ENCODE assay signal across 28 cellular contexts in genomic region chr22:27883656-27884350, GRCh38. TPM values are rescaled to one million over a fixed set of nuclear protein-coding genes. Genes with fewer than 3 reads are reported as not detected.
A peak's percentile ranks its signal among the peaks of the same experiment; 100 is the strongest.
DNase-seq lines count a peak whose midpoint lies in the region; ATAC-seq and TF ChIP-seq lines count a peak whose summit lies in the region.
"Had no signal": no experiment of that assay in that cellular context is flagged by ENCODE, and none has a peak within 500 bp of the region (broad histone marks: within the 10 kb centered on the region; RNA-seq: fewer than 3 reads in every experiment).

No MANE protein-coding gene starts in this region.

- H3K9me3 Mint-ChIP-seq in activated CD4-positive, alpha-beta T cell treated with anti-CD3 and anti-CD28 coated beads, Interleukin-2, amount 10 ng/mL, durations not matched to agents 24 days and 14 days, result no peaks in the 10 kb centered on the region
- no peaks in the 10 kb centered on the region for H3K9me3 Mint-ChIP-seq in central memory CD8-positive, alpha-beta T cell
- H3K9me3 Mint-ChIP-seq: activated naive CD8-positive, alpha-beta T cell treated with anti-CD3 and anti-CD28 coated beads, Interleukin-2, amount 50 U/mL, for 24 hours; endodermal cell had no signal

- H3K27ac Mint-ChIP-seq in activated CD4-positive, alpha-beta T cell treated with anti-CD3 and anti-CD28 coated beads, Interleukin-2, amount 10 ng/mL, durations not matched to agents 24 days and 14 days, result no peak overlapping the region
- H3K27ac Mint-ChIP-seq in central memory CD8-positive, alpha-beta T cell (ENCODE audit: low read depth), result peak overlapping the region; percentile 66
- H3K27ac Mint-ChIP-seq: activated CD4-positive, alpha-beta T cell treated with anti-CD3 and anti-CD28 coated beads for 36 hours; activated naive CD8-positive, alpha-beta T cell treated with anti-CD3 and anti-CD28 coated beads, Interleukin-2, amount 50 U/mL, for 24 hours; B cell; endodermal cell had no signal

- intact Hi-C loops in activated CD4-positive, alpha-beta T cell treated with anti-CD3 and anti-CD28 coated beads, Interleukin-2, amount 10 ng/mL, durations not matched to agents 24 days and 14 days (cut with micrococcal nuclease), result loop anchor here (5.0 kb wide), 1 partner anchor 33 kb away; the partner anchor contains the start of gene PITPNB
- intact Hi-C loops in vagina (cut with DNase I), result no loop called here

- H3K36me3 ChIP-seq in muscle layer of duodenum (ENCODE audit: control insufficient read depth in 1 of 2, insufficient read depth in 2 of 2, low read length in 2 of 2) (peaks cover 12 to 21% of the 10 kb centered on the region in 2 donors), vagina (peaks cover 0 to 11% of the 10 kb centered on the region in 2 donors)

- H3K9me3 ChIP-seq in muscle layer of duodenum (ENCODE audit: control insufficient read depth in 1 of 2, low read length in 2 of 2) (no peaks in the 10 kb centered on the region), vagina (no peaks in the 10 kb centered on the region)
- H3K9me3 ChIP-seq: A549 had no signal

- ATAC-seq in central memory CD8-positive, alpha-beta T cell (replicated peaks; ENCODE audit: extremely low read depth, poor library complexity, severe bottlenecking), result no peak
- ATAC-seq in HG03571 (IDR thresholded peaks at IDR 0.05; ENCODE audit: unreplicated experiment), result no peak
- ATAC-seq: A549; activated CD4-positive, alpha-beta T cell treated with anti-CD3 and anti-CD28 coated beads for 36 hours; activated naive CD8-positive, alpha-beta T cell treated with anti-CD3 and anti-CD28 coated beads, Interleukin-2, amount 50 U/mL, for 24 hours; GM12878; left colon; sciatic nerve had no signal

- no peak for TF ChIP-seq POLR2A in vagina (IDR thresholded peaks at IDR 0.05)

- DNase-seq in activated CD4-positive, alpha-beta T cell treated with anti-CD3 and anti-CD28 coated beads, Interleukin-2, amount 10 ng/mL, durations not matched to agents 24 days and 14 days, result peak; percentile 45
- DNase-seq in activated CD4-positive, alpha-beta T cell treated with anti-CD3 and anti-CD28 coated beads, Interleukin-2, amount 50 U/mL, for 1 hour, result no peak
- DNase-seq in central memory CD8-positive, alpha-beta T cell (ENCODE audit: low spot score in 2 of 2), result no peak
- DNase-seq in vagina (ENCODE audit: extremely low spot score in 2 of 2) (no peak), KBM-7 (no peak)
- DNase-seq in activated CD8-positive, alpha-beta memory T cell treated with anti-CD3 and anti-CD28 coated beads, Interleukin-2, amount 50 U/mL, for 48 hours, result no peak
- DNase-seq: activated CD4-positive, alpha-beta T cell treated with anti-CD3 and anti-CD28 coated beads for 36 hours; activated effector memory CD4-positive, alpha-beta T cell treated with anti-CD3 and anti-CD28 coated beads, Interleukin-2, amount 50 U/mL, for 16 hours; activated naive CD8-positive, alpha-beta T cell treated with anti-CD3 and anti-CD28 coated beads, Interleukin-2, amount 50 U/mL, for 24 hours; cortex of kidney; DMS79; endodermal cell; left colon; NCI-H1694; NCI-H748 treated with DMSO at 0.1 percent for 48 hours; posterior cingulate gyrus; SHP77 treated with DMSO at 0.1 percent for 48 hours; stimulated activated CD4-positive, alpha-beta T cell treated with anti-CD3 and anti-CD28 coated beads, Interleukin-15, amount 100 ng/mL, for 24 hours; stimulated activated CD8-positive, alpha-beta memory T cell treated with anti-CD3 and anti-CD28 coated beads, Interleukin-4, amount 100 ng/mL, for 48 hours; substantia nigra; T-helper 1 cell had no signal

- H3K27ac ChIP-seq in muscle layer of duodenum (ENCODE audit: low read length) (peak overlapping the region; percentile 17), vagina (peak overlapping the region; percentile 77)
- H3K27ac ChIP-seq: A549, KMS-11 had no signal

- H3K27me3 ChIP-seq in muscle layer of duodenum (ENCODE audit: low read depth, low read length), result no peaks in the 10 kb centered on the region
- H3K27me3 ChIP-seq in vagina, result no peaks in the 10 kb centered on the region

- no peak for TF ChIP-seq CTCF in vagina (IDR thresholded peaks at IDR 0.05)

- no peak overlapping the region for H3K4me3 ChIP-seq in muscle layer of duodenum (ENCODE audit: low read depth in 1 of 2, low read length in 2 of 2)
- H3K4me3 ChIP-seq in vagina, result no peak overlapping the region
- H3K4me3 ChIP-seq: A549, GM12878 had no signal

- H3K4me1 ChIP-seq in muscle layer of duodenum (ENCODE audit: control insufficient read depth in 1 of 2, insufficient read depth in 2 of 2, low read length in 2 of 2) (peaks cover 7 to 61% of the 10 kb centered on the region in 2 donors), vagina (peaks cover 49% of the 10 kb centered on the region)

- in situ Hi-C loops in KBM-7 (cut with MboI; ENCODE audit: low pct_unique_long_range_greater_than_20kb, low sequenced_read_pairs), result loop anchor here (25.0 kb wide), 1 partner anchor 703 kb away; no protein-coding TSS in a partner anchor

- H3K36me3 Mint-ChIP-seq in activated CD4-positive, alpha-beta T cell treated with anti-CD3 and anti-CD28 coated beads, Interleukin-2, amount 10 ng/mL, durations not matched to agents 24 days and 14 days (ENCODE audit: low read depth), result peaks cover 36% of the 10 kb centered on the region
- H3K36me3 Mint-ChIP-seq in central memory CD8-positive, alpha-beta T cell (ENCODE audit: insufficient read depth), result peaks cover 27% of the 10 kb centered on the region

- no peak overlapping the region for H3K4me3 Mint-ChIP-seq in activated CD4-positive, alpha-beta T cell treated with anti-CD3 and anti-CD28 coated beads, Interleukin-2, amount 10 ng/mL, durations not matched to agents 24 days and 14 days
- no peak overlapping the region for H3K4me3 Mint-ChIP-seq in central memory CD8-positive, alpha-beta T cell
- H3K4me3 Mint-ChIP-seq: activated CD4-positive, alpha-beta T cell treated with anti-CD3 and anti-CD28 coated beads for 36 hours; activated naive CD8-positive, alpha-beta T cell treated with anti-CD3 and anti-CD28 coated beads, Interleukin-2, amount 50 U/mL, for 24 hours; B cell; endodermal cell had no signal

- peaks cover 10% of the 10 kb centered on the region for H3K4me1 Mint-ChIP-seq in activated CD4-positive, alpha-beta T cell treated with anti-CD3 and anti-CD28 coated beads, Interleukin-2, amount 10 ng/mL, durations not matched to agents 24 days and 14 days
- H3K4me1 Mint-ChIP-seq in central memory CD8-positive, alpha-beta T cell, result peaks cover 6% of the 10 kb centered on the region

- H3K27me3 Mint-ChIP-seq in activated CD4-positive, alpha-beta T cell treated with anti-CD3 and anti-CD28 coated beads, Interleukin-2, amount 10 ng/mL, durations not matched to agents 24 days and 14 days, result no peaks in the 10 kb centered on the region
- H3K27me3 Mint-ChIP-seq in central memory CD8-positive, alpha-beta T cell, result no peaks in the 10 kb centered on the region
- H3K27me3 Mint-ChIP-seq: activated CD4-positive, alpha-beta T cell treated with anti-CD3 and anti-CD28 coated beads for 36 hours; activated naive CD8-positive, alpha-beta T cell treated with anti-CD3 and anti-CD28 coated beads, Interleukin-2, amount 50 U/mL, for 24 hours; B cell had no signal

RNA-seq across cellular contexts. Expression of gene PITPNB, which starts 35.3 kb away (rescaled TPM):
- total RNA-seq in activated CD4-positive, alpha-beta T cell treated with anti-CD3 and anti-CD28 coated beads, Interleukin-2, amount 10 ng/mL, durations not matched to agents 24 days and 14 days, result 148 TPM in 2 replicates
- total RNA-seq in vagina, result 51.3 TPM
